10 cellular contexts compared by ENCODE assay signal in the genomic region with DNA sequence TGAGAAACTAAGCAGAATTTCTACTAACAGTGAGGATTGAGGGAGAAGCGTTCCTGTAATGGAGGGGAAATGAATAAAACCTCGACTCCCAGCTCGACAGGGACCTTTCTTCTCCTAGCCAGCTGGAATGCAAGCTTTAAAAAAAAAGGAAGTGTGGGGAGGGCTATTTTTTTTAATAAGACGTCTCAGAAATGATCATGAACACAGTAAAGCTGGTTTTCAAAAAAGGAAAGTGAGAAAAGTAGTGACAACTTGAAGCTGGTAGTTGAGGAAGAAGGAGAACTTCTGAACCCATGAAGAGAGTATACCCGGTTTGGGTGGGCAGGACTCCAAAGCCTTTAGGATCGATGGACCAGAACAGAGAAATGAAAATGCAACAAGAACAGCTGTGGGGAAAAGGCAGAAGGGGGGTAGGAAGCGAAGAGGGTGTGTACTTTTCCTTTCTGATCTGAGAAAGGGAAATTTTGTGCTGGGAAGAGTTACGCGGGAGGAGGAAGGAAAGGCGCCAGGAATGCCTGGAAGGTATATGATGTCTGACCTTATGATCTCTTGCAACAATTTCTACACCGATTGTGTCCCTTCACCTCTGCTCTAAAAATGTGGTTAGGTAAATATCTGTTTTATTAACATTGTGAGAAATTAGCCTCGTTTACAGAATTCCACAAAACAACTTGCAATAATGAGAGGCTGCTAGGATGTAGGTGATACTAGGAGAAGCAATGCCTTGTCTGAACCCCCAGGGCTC. TPM values are rescaled to one million over a fixed set of nuclear protein-coding genes. Genes with fewer than 3 reads are reported as not detected.
DNase-seq lines count a peak whose midpoint lies in the region; ATAC-seq, FAIRE-seq and TF ChIP-seq lines count a peak whose summit lies in the region.
"Had no signal": no experiment of that assay in that cellular context is flagged by ENCODE, and none has a peak within 500 bp of the region (broad histone marks: within the 10 kb centered on the region; RNA-seq: fewer than 3 reads in every experiment).

No MANE protein-coding gene starts in this region.

- H3K27me3 ChIP-seq in esophagus muscularis mucosa: no peaks in the 10 kb centered on the region

- H3K4me2 ChIP-seq in A549: peak overlapping the region; percentile 64

- no peak for DNase-seq in A549 (ENCODE audit: low read depth in 1 of 2, low spot score in 1 of 2)
- DNase-seq in NCI-H82 (lab: John Stamatoyannopoulos, UW): peak; percentile 55
- no peak for DNase-seq in esophagus muscularis mucosa (ENCODE audit: extremely low spot score)
- no peak for DNase-seq in activated CD8-positive, alpha-beta T cell treated with anti-CD3 and anti-CD28 coated beads for 36 hours
- no peak for DNase-seq in hippocampal formation (lab: John Stamatoyannopoulos, UW)
- no peak for DNase-seq in erythroblast (lab: John Stamatoyannopoulos, UW)
- DNase-seq in SW480 (ENCODE audit: low spot score): no peak
- DNase-seq: BE2C had no signal

- H3K4me1 ChIP-seq in A549: peaks cover 31% of the 10 kb centered on the region
- peaks cover 21 to 34% (median 28%) of the 10 kb centered on the region in 4 donors for H3K4me1 ChIP-seq in esophagus muscularis mucosa
- H3K4me1 ChIP-seq: BE2C had no signal

- no peaks in the 10 kb centered on the region for H3K36me3 ChIP-seq in esophagus muscularis mucosa
- H3K36me3 ChIP-seq: BE2C, neutrophil had no signal

- no peak for TF ChIP-seq RAD21 in A549 (conservative IDR thresholded peaks at IDR 0.05 in 1 of 2, IDR thresholded peaks at IDR 0.05 in 1 of 2)

- H3K27ac Mint-ChIP-seq in nephron: peak overlapping the region; percentile 93 to 95 (median 95)
- H3K27ac Mint-ChIP-seq in activated CD8-positive, alpha-beta T cell treated with anti-CD3 and anti-CD28 coated beads for 36 hours: no peak overlapping the region

- 24% methylated on average over 12 of the region's 12 CpGs for WGBS in A549 (ENCODE audit: missing lambda C conversion rate)
- WGBS in esophagus muscularis mucosa: 40% methylated on average over 12 of the region's 12 CpGs

- peaks cover 59% of the 10 kb centered on the region for H3K4me1 Mint-ChIP-seq in nephron
- H3K4me1 Mint-ChIP-seq in activated CD8-positive, alpha-beta T cell treated with anti-CD3 and anti-CD28 coated beads for 36 hours (ENCODE audit: low read depth): peaks cover 14% of the 10 kb centered on the region

- peak in 1 of 2 experiments; percentile 13; a peak in 2 of 6 replicates for ATAC-seq in A549
- ATAC-seq in activated CD8-positive, alpha-beta T cell treated with anti-CD3 and anti-CD28 coated beads for 36 hours: no peak

- no peaks in the 10 kb centered on the region for H3K27me3 Mint-ChIP-seq in nephron (ENCODE audit: low read depth)
- H3K27me3 Mint-ChIP-seq in activated CD8-positive, alpha-beta T cell treated with anti-CD3 and anti-CD28 coated beads for 36 hours: peaks cover 68% of the 10 kb centered on the region

- peaks cover 7% of the 10 kb centered on the region for H3K9me3 Mint-ChIP-seq in nephron
- H3K9me3 Mint-ChIP-seq in activated CD8-positive, alpha-beta T cell treated with anti-CD3 and anti-CD28 coated beads for 36 hours: peaks cover 2% of the 10 kb centered on the region

- TF ChIP-seq POLR2A in A549 (IDR thresholded peaks at IDR 0.05; ENCODE audit: low read length): no peak
- no peak for TF ChIP-seq POLR2A in esophagus muscularis mucosa (IDR thresholded peaks at IDR 0.05; ENCODE audit: low read depth)
- no peak for TF ChIP-seq POLR2A in erythroblast (IDR thresholded peaks at IDR 0.05; ENCODE audit: low read length)

- CTCF ChIA-PET in A549 (lab: Yijun Ruan, JAX): interaction anchor here (0.8 to 1.1 kb wide), 4 partner anchors 8 to 369 kb away, joined by 3 to 4 read pairs (median 4); no protein-coding TSS in a partner anchor
- CTCF ChIA-PET in activated CD8-positive, alpha-beta T cell treated with anti-CD3 and anti-CD28 coated beads for 36 hours (lab: Charles Lee): interaction anchor here (0.8 to 1.2 kb wide), 3 partner anchors 21 to 176 kb away, joined by 3 to 4 read pairs (median 3); no protein-coding TSS in a partner anchor

- H3K36me3 Mint-ChIP-seq in nephron (ENCODE audit: low read depth): peaks cover 3% of the 10 kb centered on the region
- peaks cover 1% of the 10 kb centered on the region for H3K36me3 Mint-ChIP-seq in activated CD8-positive, alpha-beta T cell treated with anti-CD3 and anti-CD28 coated beads for 36 hours (ENCODE audit: low read depth)

- TF ChIP-seq EP300 in A549 (IDR thresholded peaks at IDR 0.05) (no peak), esophagus muscularis mucosa (IDR thresholded peaks at IDR 0.05) (no peak)

- H3K9me3 ChIP-seq in A549: no peaks in the 10 kb centered on the region
- H3K9me3 ChIP-seq in esophagus muscularis mucosa: no peaks in the 10 kb centered on the region
- H3K9me3 ChIP-seq: BE2C, neutrophil had no signal

- H3K27ac ChIP-seq in A549: peak overlapping the region; percentile 0 to 24; a peak in 2 of 6 replicates
- peak overlapping the region; percentile 23 to 55 (median 30) for H3K27ac ChIP-seq in esophagus muscularis mucosa (replicated peaks in 1 of 4)
- H3K27ac ChIP-seq: neutrophil had no signal

- POLR2A ChIA-PET in A549 (lab: Yijun Ruan, JAX): interaction anchor here (1.0 kb wide), 1 partner anchor 22 kb away, joined by 3 read pairs; no protein-coding TSS in a partner anchor
- POLR2A ChIA-PET in activated CD8-positive, alpha-beta T cell treated with anti-CD3 and anti-CD28 coated beads for 36 hours (lab: Charles Lee): interaction anchor here (1.6 kb wide), 1 partner anchor 22 kb away, joined by 6 read pairs; no protein-coding TSS in a partner anchor

- no peak for TF ChIP-seq CTCF in A549 (IDR thresholded peaks at IDR 0.05)
- no peak for TF ChIP-seq CTCF in esophagus muscularis mucosa (IDR thresholded peaks at IDR 0.05)
- no peak for TF ChIP-seq CTCF in nephron (IDR thresholded peaks at IDR 0.05; ENCODE audit: unreplicated experiment in 3 of 3)
- TF ChIP-seq CTCF in activated CD8-positive, alpha-beta T cell treated with anti-CD3 and anti-CD28 coated beads for 36 hours (IDR thresholded peaks at IDR 0.05): no peak

- intact Hi-C loops in esophagus muscularis mucosa (cut with DNase I): no loop called here
- intact Hi-C loops in activated CD8-positive, alpha-beta T cell treated with anti-CD3 and anti-CD28 coated beads for 36 hours (cut with micrococcal nuclease): no loop called here

- FAIRE-seq in A549 (lab: Jason Lieb, UNC): no peak

- H3K4me3 Mint-ChIP-seq in nephron: peak overlapping the region; percentile 46 to 59 (median 55)
- no peak overlapping the region for H3K4me3 Mint-ChIP-seq in activated CD8-positive, alpha-beta T cell treated with anti-CD3 and anti-CD28 coated beads for 36 hours

- H3K4me3 ChIP-seq in A549 (peak overlapping the region; percentile 14; the same call in 2 of the 3 replicates), esophagus muscularis mucosa (peak overlapping the region; percentile 22 to 36 (median 30))

TF ChIP-seq in A549, 52 proteins besides CTCF, POLR2A, EP300 and RAD21 (continues in another document):
- no peak for TF ChIP-seq BHLHE40 (IDR thresholded peaks at IDR 0.05; ENCODE audit: low read depth, low read length)
- no peak for TF ChIP-seq HDAC2 (IDR thresholded peaks at IDR 0.05)
- TF ChIP-seq, protein P1, sequence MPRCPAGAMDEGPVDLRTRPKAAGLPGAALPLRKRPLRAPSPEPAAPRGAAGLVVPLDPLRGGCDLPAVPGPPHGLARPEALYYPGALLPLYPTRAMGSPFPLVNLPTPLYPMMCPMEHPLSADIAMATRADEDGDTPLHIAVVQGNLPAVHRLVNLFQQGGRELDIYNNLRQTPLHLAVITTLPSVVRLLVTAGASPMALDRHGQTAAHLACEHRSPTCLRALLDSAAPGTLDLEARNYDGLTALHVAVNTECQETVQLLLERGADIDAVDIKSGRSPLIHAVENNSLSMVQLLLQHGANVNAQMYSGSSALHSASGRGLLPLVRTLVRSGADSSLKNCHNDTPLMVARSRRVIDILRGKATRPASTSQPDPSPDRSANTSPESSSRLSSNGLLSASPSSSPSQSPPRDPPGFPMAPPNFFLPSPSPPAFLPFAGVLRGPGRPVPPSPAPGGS (IDR thresholded peaks at IDR 0.05): no peak
- TF ChIP-seq RCOR1 (IDR thresholded peaks at IDR 0.05; ENCODE audit: low read depth, low read length): no peak
- TF ChIP-seq GATA3 (IDR thresholded peaks at IDR 0.05; ENCODE audit: borderline replicate concordance): no peak
- TF ChIP-seq CBX8 (IDR thresholded peaks at IDR 0.05): no peak
- TF ChIP-seq NPAS2 (CRISPR knock-in tag; IDR thresholded peaks at IDR 0.05; ENCODE audit: borderline replicate concordance): no peak
- no peak for TF ChIP-seq HEYL (CRISPR knock-in tag; IDR thresholded peaks at IDR 0.05)
- TF ChIP-seq USF2 (IDR thresholded peaks at IDR 0.05): no peak
- no peak for TF ChIP-seq ZNF302 (CRISPR knock-in tag; IDR thresholded peaks at IDR 0.05)
- TF ChIP-seq, protein P2, sequence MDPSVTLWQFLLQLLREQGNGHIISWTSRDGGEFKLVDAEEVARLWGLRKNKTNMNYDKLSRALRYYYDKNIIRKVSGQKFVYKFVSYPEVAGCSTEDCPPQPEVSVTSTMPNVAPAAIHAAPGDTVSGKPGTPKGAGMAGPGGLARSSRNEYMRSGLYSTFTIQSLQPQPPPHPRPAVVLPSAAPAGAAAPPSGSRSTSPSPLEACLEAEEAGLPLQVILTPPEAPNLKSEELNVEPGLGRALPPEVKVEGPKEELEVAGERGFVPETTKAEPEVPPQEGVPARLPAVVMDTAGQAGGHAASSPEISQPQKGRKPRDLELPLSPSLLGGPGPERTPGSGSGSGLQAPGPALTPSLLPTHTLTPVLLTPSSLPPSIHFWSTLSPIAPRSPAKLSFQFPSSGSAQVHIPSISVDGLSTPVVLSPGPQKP (IDR thresholded peaks at IDR 0.05; ENCODE audit: low read depth, low read length): no peak
- TF ChIP-seq MAZ (IDR thresholded peaks at IDR 0.05; ENCODE audit: borderline replicate concordance, low read depth, low read length): no peak

RNA-seq across cellular contexts. Expression of gene CYP1B1, which starts 22.6 kb away (rescaled TPM):
- polyA plus RNA-seq in A549 (2011; rRNA removed) (13.1 and 13.2 TPM in 2 replicates), A549 (2017; fragmentation: RNase III; extraction: RNeasy Plus Mini Kit Qiagen cat#74134 plus additional on column Dnase treatment) (4.4 to 5.5 TPM (median 5.3 TPM) in 3 replicates)
- 14.6 and 20.8 TPM in 2 replicates for polyA plus RNA-seq in A549 (2012; cell fraction: cytosol; rRNA removed)
- polyA plus RNA-seq in A549 (2012; cell fraction: nucleus; rRNA removed): 28.1 and 45.8 TPM in 2 replicates
- polyA minus RNA-seq in A549 (2011; rRNA and poly(A)+ RNA removed): 29.1 and 30.7 TPM in 2 replicates
- total RNA-seq in esophagus muscularis mucosa: 10 to 100 TPM; 20.8 to 60.3 (median 37.6) TPM
- total RNA-seq in activated CD8-positive, alpha-beta T cell treated with anti-CD3 and anti-CD28 coated beads for 36 hours: 1 to 10 TPM; 2.2 to 3.6 TPM

Comparison
In these comparisons a context has a peak if more than half of its experiments do, and no peak if none do; other contexts are left out.
1. RNA of gene CYP1B1, which starts 22.6 kb away (total RNA-seq): 20.8 to 60.3 TPM in esophagus muscularis mucosa; 2.2 to 3.6 TPM in activated CD8-positive, alpha-beta T cell treated with anti-CD3 and anti-CD28 coated beads for 36 hours; every median in the first group is over 4 times any median in the second.